ENCODE assay signal across 8 cellular contexts in genomic region chr12:12562016-12562483, GRCh38. TPM values are rescaled to one million over a fixed set of nuclear protein-coding genes. Genes with fewer than 3 reads are reported as not detected.
DNase-seq lines count a peak whose midpoint lies in the region; ATAC-seq, FAIRE-seq and TF ChIP-seq lines count a peak whose summit lies in the region.

No MANE protein-coding gene starts in this region.

- H3K79me1 ChIP-seq in H1 (ENCODE audit: low read depth, low read length): 0 out of 2 replicates have a peak, but pooled peaks cover 2% of the 10 kb centered on the region

- H3K9ac ChIP-seq in H1 (replicated peaks in 1 of 4; ENCODE audit: extremely low read depth in 1 of 4, low read depth in 3 of 4, low read length in 3 of 4): peak overlapping the region; percentile 22 to 97 (median 88)

- peak overlapping the region; percentile 71 for H3K18ac ChIP-seq in H1 (ENCODE audit: extremely low read depth, low read length)

- no peak overlapping the region for H2BK20ac ChIP-seq in H1 (ENCODE audit: low read length)

- H3K4me1 ChIP-seq in DOHH2 (ENCODE audit: control insufficient read depth, low read length): peaks cover 23% of the 10 kb centered on the region
- peaks cover 4 to 13% (median 7%) of the 10 kb centered on the region in 4 experiments; a peak in 5 of 7 replicates for H3K4me1 ChIP-seq in H1 (replicated peaks in 1 of 4; ENCODE audit: control insufficient read depth in 3 of 4, insufficient read depth in 4 of 4, low read length in 3 of 4)
- H3K4me1 ChIP-seq in thyroid gland: peaks cover 10 to 25% of the 10 kb centered on the region in 2 donors

- POLR2A ChIA-PET in activated CD4-positive, alpha-beta memory T cell treated with anti-CD3 and anti-CD28 coated beads for 36 hours (lab: Charles Lee): interaction anchor here (0.8 to 2.4 kb wide), 16 partner anchors 14 to 185 kb away, joined by 3 to 10 read pairs (median 4); no protein-coding TSS in a partner anchor
- POLR2A ChIA-PET in H1 (lab: Charles Lee; ENCODE audit: partially characterized antibody): interaction anchor here (1.0 to 1.6 kb wide), 6 partner anchors 11 to 295 kb away, joined by 3 to 9 read pairs (median 3); partner anchors contain the start of genes BORCS5 and LRP6

- H3K79me2 ChIP-seq in DOHH2 (ENCODE audit: control insufficient read depth, low read length): no peaks in the 10 kb centered on the region
- peaks cover 3 to 44% of the 10 kb centered on the region in 2 experiments; a peak in 3 of 4 replicates for H3K79me2 ChIP-seq in H1 (ENCODE audit: control insufficient read depth in 1 of 2, insufficient read depth in 2 of 2, low read length in 2 of 2)

- H3K36me3 ChIP-seq in DOHH2 (ENCODE audit: control insufficient read depth, low read length) (no peaks in the 10 kb centered on the region), H1 (ENCODE audit: control insufficient read depth in 2 of 4, insufficient read depth in 4 of 4, low read length in 3 of 4) (no peaks in the 10 kb centered on the region; a peak in 2 of 8 replicates), thyroid gland (no peaks in the 10 kb centered on the region)

- peak overlapping the region in 2 of 3 donors; percentile 93 to 94 for H3K27ac Mint-ChIP-seq in IgD-negative memory B cell
- H3K27ac Mint-ChIP-seq in activated CD4-positive, alpha-beta memory T cell treated with anti-CD3 and anti-CD28 coated beads for 36 hours: peak overlapping the region; percentile 84

- peak overlapping the region; percentile 13 for H3K56ac ChIP-seq in H1 (replicated peaks; ENCODE audit: insufficient read length, low read depth, low read length)

- H2AK5ac ChIP-seq in H1 (ENCODE audit: low read depth, low read length): no peak overlapping the region

- FAIRE-seq in H1 (lab: Jason Lieb, UNC): no peak

- no peaks in the 10 kb centered on the region for H3K9me2 ChIP-seq in DOHH2 (replicated peaks; ENCODE audit: control insufficient read depth, low read length)

- H3K4me3 ChIP-seq in DOHH2 (ENCODE audit: low read length) (peak overlapping the region; percentile 71), H1 (ENCODE audit: extremely low read depth in 1 of 4, insufficient read depth in 2 of 4, low read depth in 3 of 4, low read length in 4 of 4) (peak overlapping the region; percentile 79 to 96 (median 87)), thyroid gland (replicated peaks in 1 of 3) (peak overlapping the region; percentile 46 to 84 (median 54))

- no peak overlapping the region for H3K23ac ChIP-seq in H1 (ENCODE audit: insufficient read length)

- H3K27me3 Mint-ChIP-seq in IgD-negative memory B cell: peaks cover 5% of the 10 kb centered on the region
- H3K27me3 Mint-ChIP-seq in activated CD4-positive, alpha-beta memory T cell treated with anti-CD3 and anti-CD28 coated beads for 36 hours: no peaks in the 10 kb centered on the region

- intact Hi-C loops in activated CD4-positive, alpha-beta memory T cell treated with anti-CD3 and anti-CD28 coated beads for 36 hours (cut with micrococcal nuclease): loop anchor here (1.0 to 5.0 kb wide), 6 partner anchors 21 to 440 kb away; partner anchors contain the start of genes GPR19 and HEBP1
- intact Hi-C loops in thyroid gland (cut with DNase I): loop anchor here (5.0 kb wide), 1 partner anchor 185 kb away; no protein-coding TSS in a partner anchor

- peak overlapping the region; percentile 82 to 96 (median 92) for H3K4me3 Mint-ChIP-seq in IgD-negative memory B cell
- H3K4me3 Mint-ChIP-seq in activated CD4-positive, alpha-beta memory T cell treated with anti-CD3 and anti-CD28 coated beads for 36 hours: peak overlapping the region; percentile 79

- H2BK15ac ChIP-seq in H1 (ENCODE audit: low read length): no peak overlapping the region

- H4K5ac ChIP-seq in H1 (ENCODE audit: insufficient read length, low read depth, low read length): peak overlapping the region; percentile 94

- peaks cover 0 to 1% (median 0%) of the 10 kb centered on the region in 3 donors for H3K9me3 Mint-ChIP-seq in IgD-negative memory B cell
- H3K9me3 Mint-ChIP-seq in activated CD4-positive, alpha-beta memory T cell treated with anti-CD3 and anti-CD28 coated beads for 36 hours: peaks cover 5% of the 10 kb centered on the region

- CTCF ChIA-PET in activated CD4-positive, alpha-beta memory T cell treated with anti-CD3 and anti-CD28 coated beads for 36 hours (lab: Charles Lee): interaction anchor here (0.9 to 2.7 kb wide), 7 partner anchors 14 to 185 kb away, joined by 3 to 24 read pairs (median 6); no protein-coding TSS in a partner anchor
- CTCF ChIA-PET in H1 (lab: Charles Lee; ENCODE audit: partially characterized antibody): interaction anchor here (1.5 to 2.7 kb wide), 2 partner anchors 11 to 55 kb away, joined by 5 to 13 read pairs; no protein-coding TSS in a partner anchor

- H3K27me3 ChIP-seq in DOHH2 (ENCODE audit: control insufficient read depth, low read length) (peaks cover 38% of the 10 kb centered on the region), H1 (replicated peaks in 1 of 4; ENCODE audit: control insufficient read depth in 3 of 4, extremely low read depth in 1 of 4, insufficient read depth in 3 of 4, low read length in 3 of 4) (no peaks in the 10 kb centered on the region), thyroid gland (no peaks in the 10 kb centered on the region)

- H3K36me3 Mint-ChIP-seq in IgD-negative memory B cell: no peaks in the 10 kb centered on the region
- H3K36me3 Mint-ChIP-seq in activated CD4-positive, alpha-beta memory T cell treated with anti-CD3 and anti-CD28 coated beads for 36 hours: peaks cover 22% of the 10 kb centered on the region

- TF ChIP-seq CTCF in DOHH2 (IDR thresholded peaks at IDR 0.05; ENCODE audit: low read depth, low read length, poor library complexity, severe bottlenecking) (no peak), H1 (IDR thresholded peaks at IDR 0.05; ENCODE audit: control extremely low read depth in 1 of 3, insufficient read depth in 1 of 3, low read depth in 1 of 3, low read length in 3 of 3) (no peak), thyroid gland (IDR thresholded peaks at IDR 0.05) (peak in 2 of 6 experiments; percentile 0 to 2)

- peak; percentile 40 for DNase-seq in activated CD4-positive, alpha-beta memory T cell treated with anti-CD3 and anti-CD28 coated beads for 36 hours
- DNase-seq in H1 (ENCODE audit: low read depth in 1 of 2, low spot score in 2 of 2) (no peak), midbrain (lab: John Stamatoyannopoulos, UW) (peak; percentile 42), thyroid gland (peak; percentile 29 to 36)

- H4K20me1 ChIP-seq in DOHH2 (ENCODE audit: control insufficient read depth, insufficient read depth, low read depth, low read length) (0 out of 2 replicates have a peak, but pooled peaks cover 4% of the 10 kb centered on the region), H1 (replicated peaks in 1 of 2; ENCODE audit: control insufficient read depth in 1 of 2, insufficient read depth in 2 of 2, low read length in 2 of 2) (no peaks in the 10 kb centered on the region)

- no peak overlapping the region for H2BK12ac ChIP-seq in H1 (ENCODE audit: low read depth, low read length)

- no peak overlapping the region for H3K4ac ChIP-seq in H1 (replicated peaks; ENCODE audit: insufficient read length, low read depth, low read length)

- H4K8ac ChIP-seq in H1 (ENCODE audit: extremely low read depth, insufficient read depth, low read length): peak overlapping the region; percentile 95; the same call in 1 of the 2 replicates

- no peak overlapping the region for H4K91ac ChIP-seq in H1 (replicated peaks; ENCODE audit: insufficient read length, low read length)

- TF ChIP-seq RAD21 in H1 (IDR thresholded peaks at IDR 0.05 in 1 of 2, conservative IDR thresholded peaks at IDR 0.05 in 1 of 2; ENCODE audit: low read depth in 2 of 2, low read length in 2 of 2): no peak

- peaks cover 12% of the 10 kb centered on the region for H3K23me2 ChIP-seq in H1 (ENCODE audit: low read depth, low read length)

- peak overlapping the region; percentile 83; the same call in 1 of the 2 replicates for H2BK5ac ChIP-seq in H1 (ENCODE audit: low read depth, low read length)

- H3K14ac ChIP-seq in H1 (ENCODE audit: insufficient read length): no peak overlapping the region

- ATAC-seq in HG03457 (IDR thresholded peaks at IDR 0.05; ENCODE audit: unreplicated experiment): no peak
- no peak for ATAC-seq in HG03342 (IDR thresholded peaks at IDR 0.05; ENCODE audit: unreplicated experiment)

- H2BK120ac ChIP-seq in H1 (replicated peaks; ENCODE audit: low read depth, low read length): no peak overlapping the region

- H3K4me1 Mint-ChIP-seq in IgD-negative memory B cell: peaks cover 7 to 14% (median 10%) of the 10 kb centered on the region in 3 donors
- H3K4me1 Mint-ChIP-seq in activated CD4-positive, alpha-beta memory T cell treated with anti-CD3 and anti-CD28 coated beads for 36 hours (ENCODE audit: low read depth): peaks cover 40% of the 10 kb centered on the region

- no peak for TF ChIP-seq EP300 in H1 (IDR thresholded peaks at IDR 0.05; ENCODE audit: borderline replicate concordance in 1 of 2, low read depth in 2 of 2, low read length in 2 of 2)

- H3K27ac ChIP-seq in DOHH2 (ENCODE audit: low read depth, low read length) (no peak overlapping the region), H1 (ENCODE audit: low read depth, low read length) (peak overlapping the region; percentile 80), thyroid gland (peak overlapping the region; percentile 97 to 100 (median 100))

- no peaks in the 10 kb centered on the region for H3K9me3 ChIP-seq in DOHH2 (ENCODE audit: control insufficient read depth, insufficient read depth, low read length)
- peaks cover 4 to 13% of the 10 kb centered on the region in 2 experiments; a peak in 2 of 4 replicates for H3K9me3 ChIP-seq in H1 (ENCODE audit: insufficient read depth in 2 of 2, low read depth in 1 of 2, low read length in 1 of 2)
- no peaks in the 10 kb centered on the region for H3K9me3 ChIP-seq in thyroid gland

- peak in 1 of 2 experiments; percentile 16; a peak in 1 of 3 replicates for TF ChIP-seq POLR2A in H1 (IDR thresholded peaks at IDR 0.05; ENCODE audit: control extremely low read depth in 1 of 2, low read depth in 2 of 2, low read length in 2 of 2)
- no peak for TF ChIP-seq POLR2A in thyroid gland (IDR thresholded peaks at IDR 0.05)

- H3F3A ChIP-seq in DOHH2 (ENCODE audit: control insufficient read depth, insufficient read depth): peaks cover 21% of the 10 kb centered on the region

- no peak overlapping the region for H2AFZ ChIP-seq in H1 (ENCODE audit: low read length)

- WGBS in H1 (ENCODE audit: extremely low coverage in 1 of 2, insufficient coverage in 1 of 2, insufficient read length in 1 of 2, insufficient replicate concordance in 2 of 2, low coverage in 1 of 2, low lambda C conversion rate in 2 of 2, missing lambda C conversion rate in 1 of 2), 2 experiments: 1% methylated on average over 18 of the region's 45 CpGs; no CpG with 5 or more reads in 1 of the 2 experiments
- WGBS in thyroid gland, 2 donors: 0 to 1% methylated on average over 25 to 34 of the region's 45 CpGs

- peak overlapping the region; percentile 67 for H3K4me2 ChIP-seq in DOHH2 (ENCODE audit: low read length)
- peak overlapping the region; percentile 69 to 89 for H3K4me2 ChIP-seq in H1 (ENCODE audit: insufficient read depth in 1 of 2, low read depth in 2 of 2, low read length in 2 of 2)

RNA-seq across cellular contexts. Expression of gene DUSP16, which starts 0.6 kb away (rescaled TPM):
- 0.30 TPM for polyA plus RNA-seq in IgD-negative memory B cell
- total RNA-seq in activated CD4-positive, alpha-beta memory T cell treated with anti-CD3 and anti-CD28 coated beads for 36 hours: 10 to 100 TPM; 70.2 to 82.1 TPM
- total RNA-seq in H1 (2021; fragmentation: NEBNext Ultra II Directional; extraction: Animal tissue kit (Norgen Biotek cat#: 25700)): 55.9 and 60.5 TPM in 2 replicates
- 24.1 and 31.6 TPM in 2 replicates for polyA plus RNA-seq in H1 (2011; rRNA removed)
- 33.4 TPM for polyA plus RNA-seq in H1 (2011; cell fraction: cytosol; rRNA removed)
- polyA plus RNA-seq in H1 (2011; cell fraction: nucleus; rRNA removed): 24.1 TPM
- polyA plus RNA-seq in H1 (2012, experiment 1 of 2): 33.5 to 43.7 TPM (median 37.2 TPM) in 4 replicates
- 7.8 TPM for polyA plus RNA-seq in H1 (2012, experiment 2 of 2)
- 23.4 TPM for polyA plus RNA-seq in H1 (2013, experiment 1 of 2)
- polyA plus RNA-seq in H1 (2013, experiment 2 of 2): 24.5 TPM
- polyA minus RNA-seq in H1 (2011; rRNA and poly(A)+ RNA removed): 59.4 and 60.2 TPM in 2 replicates
- polyA minus RNA-seq in H1 (2011; cell fraction: cytosol; rRNA and poly(A)+ RNA removed): 36.3 TPM
- 25.1 TPM for polyA minus RNA-seq in H1 (2011; cell fraction: nucleus; rRNA and poly(A)+ RNA removed)
- 10 to 100 TPM; 24.2 to 34.5 (median 26.4) TPM for total RNA-seq in thyroid gland

RNA-seq across cellular contexts. Expression of gene CREBL2, which starts 49.6 kb away (rescaled TPM):
- polyA plus RNA-seq in IgD-negative memory B cell (21.5 TPM), H1 (2011; rRNA removed) (7.3 and 9.8 TPM in 2 replicates)
- 10 to 100 TPM; 30.4 to 32.2 TPM for total RNA-seq in activated CD4-positive, alpha-beta memory T cell treated with anti-CD3 and anti-CD28 coated beads for 36 hours
- 16.2 and 18.3 TPM in 2 replicates for total RNA-seq in H1 (2021; fragmentation: NEBNext Ultra II Directional; extraction: Animal tissue kit (Norgen Biotek cat#: 25700))
- 12.6 TPM for polyA plus RNA-seq in H1 (2011; cell fraction: cytosol; rRNA removed)
- polyA plus RNA-seq in H1 (2011; cell fraction: nucleus; rRNA removed): 4.3 TPM
- polyA plus RNA-seq in H1 (2012, experiment 1 of 2): 9.6 to 13.3 TPM (median 9.8 TPM) in 4 replicates
- polyA plus RNA-seq in H1 (2012, experiment 2 of 2): 1.9 TPM
- 11.1 TPM for polyA plus RNA-seq in H1 (2013, experiment 1 of 2)
- polyA plus RNA-seq in H1 (2013, experiment 2 of 2): 10.9 TPM
- 10.7 and 14.9 TPM in 2 replicates for polyA minus RNA-seq in H1 (2011; rRNA and poly(A)+ RNA removed)
- 8.5 TPM for polyA minus RNA-seq in H1 (2011; cell fraction: cytosol; rRNA and poly(A)+ RNA removed)
- polyA minus RNA-seq in H1 (2011; cell fraction: nucleus; rRNA and poly(A)+ RNA removed): 7.5 TPM
- total RNA-seq in thyroid gland: 10 to 100 TPM; 67.8 to 84.3 (median 74.0) TPM

Comparison
In these comparisons a context has a peak if more than half of its experiments do, and no peak if none do; other contexts are left out.
1. DNase-seq: peak in activated CD4-positive, alpha-beta memory T cell treated with anti-CD3 and anti-CD28 coated beads for 36 hours (single experiment), midbrain (single experiment) and thyroid gland (2 of 2); none in H1 (0 of 2).
2. Peak in every context shown above with its lines, with median percentiles within 50 percentile points of each other: H3K4me3 ChIP-seq.